11 cellular contexts compared by ENCODE assay signal in genomic region chr14:93045211-93045674, GRCh38.
DNase-seq lines count a peak whose midpoint lies in the region; ATAC-seq, FAIRE-seq and TF ChIP-seq lines count a peak whose summit lies in the region.
"Had no signal": no experiment of that assay in that cellular context is flagged by ENCODE, and none has a peak within 500 bp of the region (broad histone marks: within the 10 kb centered on the region; RNA-seq: fewer than 3 reads in every experiment).

No MANE protein-coding gene starts in this region.

- H3K36me3 ChIP-seq in osteoblast (ENCODE audit: insufficient read depth, low read length), result no peaks in the 10 kb centered on the region

- no peaks in the 10 kb centered on the region for H3K9me3 Mint-ChIP-seq in endothelial cell (ENCODE audit: unreplicated experiment)

- peaks cover 22% of the 10 kb centered on the region for H4K20me1 ChIP-seq in osteoblast (ENCODE audit: insufficient read depth, low read length)

- DNase-seq in GM12892 (ENCODE audit: insufficient read length), result no peak
- peak; percentile 85 for DNase-seq in NCI-H2227 (lab: John Stamatoyannopoulos, UW; ENCODE audit: unreplicated experiment)
- no peak for DNase-seq in endothelial cell (ENCODE audit: low spot score)
- peak; percentile 54 for DNase-seq in osteoblast (ENCODE audit: insufficient read length, low spot score, missing footprints)
- no peak for DNase-seq in LoVo (ENCODE audit: low spot score)
- DNase-seq in stimulated activated naive CD4-positive, alpha-beta T cell (lab: John Stamatoyannopoulos, UW), result no peak
- DNase-seq in stimulated activated naive CD8-positive, alpha-beta T cell treated with anti-CD3 and anti-CD28 coated beads, Interleukin-15, Interleukin-2, amounts not matched to agents 100 U/mL and 50 U/mL, for 24 hours, result no peak
- DNase-seq in activated T-cell treated with anti-CD3 and anti-CD28 coated beads, Interleukin-2, amount 50 U/mL, for 1 hour, result no peak
- DNase-seq: activated CD4-positive, alpha-beta T cell treated with anti-CD3 and anti-CD28 coated beads for 36 hours; NCI-H2029 treated with DMSO at 0.1 percent for 48 hours had no signal

- FAIRE-seq in GM12892 (lab: Jason Lieb, UNC), result peak; percentile 30
- FAIRE-seq: colon had no signal

- no peak overlapping the region for H2AFZ ChIP-seq in osteoblast (ENCODE audit: low read length)

- no peaks in the 10 kb centered on the region for H3K36me3 Mint-ChIP-seq in endothelial cell (ENCODE audit: low read depth, unreplicated experiment)

- H3K4me1 ChIP-seq in osteoblast (ENCODE audit: insufficient read depth, low read length), result peaks cover 31% of the 10 kb centered on the region

- H3K27me3 ChIP-seq in osteoblast (ENCODE audit: insufficient read depth, low read length), result peaks cover 6% of the 10 kb centered on the region

- H3K4me3 ChIP-seq in osteoblast (ENCODE audit: insufficient read depth, low read length), result no peak overlapping the region

- H3K79me2 ChIP-seq in osteoblast (ENCODE audit: insufficient read depth, low read length), result no peaks in the 10 kb centered on the region

- no peak for TF ChIP-seq CTCF in endothelial cell (IDR thresholded peaks at IDR 0.05; ENCODE audit: unreplicated experiment)
- no peak for TF ChIP-seq CTCF in osteoblast (IDR thresholded peaks at IDR 0.05; ENCODE audit: extremely low read depth, low read depth, low read length)

- no peak overlapping the region for H3K4me2 ChIP-seq in osteoblast (ENCODE audit: insufficient read depth, low read length)

- H3K27ac ChIP-seq in osteoblast (ENCODE audit: low read depth, low read length), result no peak overlapping the region

- ATAC-seq in stimulated activated naive CD8-positive, alpha-beta T cell treated with anti-CD3 and anti-CD28 coated beads, Interleukin-15, Interleukin-2, amounts not matched to agents 100 U/mL and 50 U/mL, for 24 hours, result no peak
- ATAC-seq: activated CD4-positive, alpha-beta T cell treated with anti-CD3 and anti-CD28 coated beads for 36 hours had no signal

- peaks cover 12% of the 10 kb centered on the region for H3K27me3 Mint-ChIP-seq in endothelial cell (ENCODE audit: unreplicated experiment)
- H3K27me3 Mint-ChIP-seq: activated CD4-positive, alpha-beta T cell treated with anti-CD3 and anti-CD28 coated beads for 36 hours had no signal

- H3K9me3 ChIP-seq in osteoblast (ENCODE audit: low read depth, low read length), result no peaks in the 10 kb centered on the region

- H3K4me3 Mint-ChIP-seq in endothelial cell (ENCODE audit: unreplicated experiment), result no peak overlapping the region
- H3K4me3 Mint-ChIP-seq: activated CD4-positive, alpha-beta T cell treated with anti-CD3 and anti-CD28 coated beads for 36 hours had no signal

- TF ChIP-seq POLR2A in GM12892 (IDR thresholded peaks at IDR 0.05; ENCODE audit: low read depth, low read length), result no peak

- H3K4me1 Mint-ChIP-seq in endothelial cell (ENCODE audit: unreplicated experiment), result peaks cover 48% of the 10 kb centered on the region

- H3K27ac Mint-ChIP-seq in endothelial cell (ENCODE audit: unreplicated experiment), result peak overlapping the region; percentile 42

Comparison
In these comparisons a context has a peak if more than half of its experiments do, and no peak if none do; other contexts are left out.
1. DNase-seq: peak in NCI-H2227 (single experiment) and osteoblast (single experiment); none in GM12892 (single experiment), endothelial cell (single experiment), LoVo (single experiment), stimulated activated naive CD4-positive, alpha-beta T cell (0 of 6), stimulated activated naive CD8-positive, alpha-beta T cell treated with anti-CD3 and anti-CD28 coated beads, Interleukin-15, Interleukin-2, amounts not matched to agents 100 U/mL and 50 U/mL, for 24 hours (single experiment) and activated T-cell treated with anti-CD3 and anti-CD28 coated beads, Interleukin-2, amount 50 U/mL, for 1 hour (single experiment).